ENCODE assay signal across 1 cellular context in genomic region chr2:38650012-38650411, GRCh38.
TF ChIP-seq lines count a peak whose summit lies in the region.

No MANE protein-coding gene starts in this region.

TF ChIP-seq in GM23338, 12 proteins besides CTCF, POLR2A, EP300 and RAD21:
- TF ChIP-seq ZNF114 (CRISPR knock-in tag; IDR thresholded peaks at IDR 0.05) = no peak
- TF ChIP-seq CREB1 (CRISPR knock-in tag; IDR thresholded peaks at IDR 0.05; ENCODE audit: low read depth) = no peak
- TF ChIP-seq REST (IDR thresholded peaks at IDR 0.05; ENCODE audit: unreplicated experiment) = no peak
- no peak for TF ChIP-seq JUNB (IDR thresholded peaks at IDR 0.05; ENCODE audit: unreplicated experiment)
- TF ChIP-seq POLR2AphosphoS5 (IDR thresholded peaks at IDR 0.05; ENCODE audit: low read depth) = no peak
- TF ChIP-seq NANOG (IDR thresholded peaks at IDR 0.05; ENCODE audit: borderline replicate concordance) = no peak
- no peak for TF ChIP-seq ZNF462 (CRISPR knock-in tag; IDR thresholded peaks at IDR 0.05)
- TF ChIP-seq EZH2 (IDR thresholded peaks at IDR 0.05; ENCODE audit: low read depth, unreplicated experiment) = no peak
- TF ChIP-seq STAT1 (IDR thresholded peaks at IDR 0.05; ENCODE audit: unreplicated experiment) = no peak
- TF ChIP-seq EZH2phosphoT487 (IDR thresholded peaks at IDR 0.05; ENCODE audit: unreplicated experiment) = no peak
- TF ChIP-seq ZNF331 (CRISPR knock-in tag; IDR thresholded peaks at IDR 0.05; ENCODE audit: low read depth) = no peak
- no peak for TF ChIP-seq ETS1 (IDR thresholded peaks at IDR 0.05)
